In genomic region chr2:11822746-11823411, GRCh38 we compare ENCODE assay signal across 17 cellular contexts.
DNase-seq lines count a peak whose midpoint lies in the region; ATAC-seq and TF ChIP-seq lines count a peak whose summit lies in the region.
"Had no signal": no experiment of that assay in that cellular context is flagged by ENCODE, and none has a peak within 500 bp of the region (broad histone marks: within the 10 kb centered on the region; RNA-seq: fewer than 3 reads in every experiment).

No MANE protein-coding gene starts in this region.

- peak overlapping the region; percentile 29 for H3K27ac ChIP-seq in C4-2B
- H3K27ac ChIP-seq: BLaER1 treated with 17β-estradiol and CSF1 and Interleukin-3, amounts not matched to agents 10 nM and 100 nM; dorsolateral prefrontal cortex had no signal

- peak; percentile 7 for DNase-seq in NCI-H2029 treated with DMSO at 0.1 percent for 48 hours (lab: John Stamatoyannopoulos, UW)
- DNase-seq in fibroblast of peridontal ligament (ENCODE audit: extremely low read depth): peak; percentile 76
- DNase-seq in omental fat pad (ENCODE audit: low spot score): no peak
- DNase-seq in OCI-M2 (lab: John Stamatoyannopoulos, UW; ENCODE audit: unreplicated experiment): no peak
- no peak for DNase-seq in KBM-7
- no peak for DNase-seq in foreskin melanocyte
- DNase-seq: activated CD4-positive, alpha-beta T cell treated with anti-CD3 and anti-CD28 coated beads for 36 hours; activated T-cell treated with anti-CD3 and anti-CD28 coated beads, Interleukin-2, amount 50 U/mL, for 48 hours; anterior cingulate cortex; H9; NCI-H1105; stimulated activated CD4-positive, alpha-beta T cell treated with anti-CD3 and anti-CD28 coated beads, Interleukin-4, amount 100 ng/mL, for 4 hours; T-cell had no signal

- in situ Hi-C loops in KBM-7 (cut with MboI; ENCODE audit: low pct_unique_long_range_greater_than_20kb, low sequenced_read_pairs): no loop called here

- ATAC-seq in omental fat pad (ENCODE audit: low FRiP score): peak; percentile 34
- no peak for ATAC-seq in HG03460 (IDR thresholded peaks at IDR 0.05; ENCODE audit: unreplicated experiment)
- ATAC-seq: activated CD4-positive, alpha-beta T cell treated with anti-CD3 and anti-CD28 coated beads for 36 hours; T-cell had no signal

- TF ChIP-seq CTCF in C4-2B (conservative IDR thresholded peaks at IDR 0.05) (no peak), omental fat pad (IDR thresholded peaks at IDR 0.05) (no peak)

Comparison
In these comparisons a context has a peak if more than half of its experiments do, and no peak if none do; other contexts are left out.
1. DNase-seq: peak in NCI-H2029 treated with DMSO at 0.1 percent for 48 hours (single experiment) and fibroblast of peridontal ligament (single experiment); none in omental fat pad (single experiment), OCI-M2 (single experiment), KBM-7 (single experiment) and foreskin melanocyte (single experiment).